ENCODE assay signal across 1 cellular context in genomic region chr13:110248449-110249143, GRCh38.
TF ChIP-seq lines count a peak whose summit lies in the region.

No MANE protein-coding gene starts in this region.

TF ChIP-seq in GM23338, 12 proteins besides CTCF, POLR2A, EP300 and RAD21 (continued from another document):
- TF ChIP-seq ZNF462 (CRISPR knock-in tag; IDR thresholded peaks at IDR 0.05) (no peak), NANOG (IDR thresholded peaks at IDR 0.05; ENCODE audit: borderline replicate concordance) (no peak), ZNF331 (CRISPR knock-in tag; IDR thresholded peaks at IDR 0.05; ENCODE audit: low read depth) (no peak), JUNB (IDR thresholded peaks at IDR 0.05; ENCODE audit: unreplicated experiment) (no peak), EZH2phosphoT487 (IDR thresholded peaks at IDR 0.05; ENCODE audit: unreplicated experiment) (no peak), STAT1 (IDR thresholded peaks at IDR 0.05; ENCODE audit: unreplicated experiment) (no peak), POLR2AphosphoS5 (IDR thresholded peaks at IDR 0.05; ENCODE audit: low read depth) (no peak), ETS1 (IDR thresholded peaks at IDR 0.05) (no peak)
